Comparison of ENCODE assay signal across 8 cellular contexts in the genomic region with DNA sequence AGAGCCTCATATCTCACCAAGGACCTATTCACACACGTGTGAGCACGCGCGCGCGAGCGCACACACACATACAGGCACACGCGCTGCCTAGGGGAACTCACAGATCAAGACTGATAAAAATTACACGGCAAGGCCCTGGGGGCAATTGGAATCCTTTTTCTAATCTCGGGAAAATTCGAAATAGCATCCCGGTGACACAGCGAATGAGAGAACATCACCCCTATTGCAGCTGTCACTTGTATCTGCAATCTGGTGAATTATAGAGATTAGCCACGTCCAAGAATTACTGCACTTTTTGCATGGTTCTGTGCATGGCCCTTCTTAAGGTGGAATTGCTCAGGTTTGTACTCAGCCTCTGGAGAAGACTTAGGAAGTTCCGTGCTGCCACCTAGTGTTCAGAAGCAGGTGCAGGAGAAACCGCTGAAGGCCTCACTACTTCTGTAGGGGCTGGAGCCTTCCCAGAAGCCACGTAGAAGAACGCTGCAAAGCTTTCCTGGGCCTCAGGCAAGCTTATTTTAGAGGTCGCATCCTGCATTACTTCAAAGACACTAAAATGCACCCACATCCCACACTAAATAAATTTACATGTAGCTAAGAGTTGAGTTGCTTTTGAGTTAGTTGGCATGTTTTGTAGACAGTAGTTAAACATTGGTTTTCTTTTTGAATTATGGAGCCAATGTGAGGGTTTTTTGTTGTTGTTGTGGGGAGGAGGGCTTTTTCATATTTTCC.
DNase-seq lines count a peak whose midpoint lies in the region; ATAC-seq, FAIRE-seq and TF ChIP-seq lines count a peak whose summit lies in the region.

No MANE protein-coding gene starts in this region.

- no peaks in the 10 kb centered on the region for H4K20me1 ChIP-seq in K562 (replicated peaks; ENCODE audit: control insufficient read depth, insufficient read depth, low read length)
- H4K20me1 ChIP-seq in smooth muscle cell (ENCODE audit: low read depth), result no peaks in the 10 kb centered on the region

- no peak for TF ChIP-seq EP300 in K562 (IDR thresholded peaks at IDR 0.05; ENCODE audit: low read length)

- ATAC-seq in HG02885 (IDR thresholded peaks at IDR 0.05; ENCODE audit: poor library complexity, unreplicated experiment) (peak; percentile 91), K562 (peak; percentile 100), GM19397 (IDR thresholded peaks at IDR 0.05; ENCODE audit: unreplicated experiment) (no peak)

- BruUV-seq in K562 (replicated peaks; lab: Mats Ljungman, UMichigan), result no TSS peak

- peak; percentile 89 for TF ChIP-seq CTCF in GM12874 (IDR thresholded peaks at IDR 0.05; ENCODE audit: insufficient read depth, low read depth, low read length)
- peak; percentile 82 to 90 (median 88) for TF ChIP-seq CTCF in K562 (IDR thresholded peaks at IDR 0.05 in 2 of 3, conservative IDR thresholded peaks at IDR 0.05 in 1 of 3; ENCODE audit: insufficient read depth in 2 of 3, low read depth in 1 of 3, low read length in 3 of 3)
- TF ChIP-seq CTCF in smooth muscle cell (IDR thresholded peaks at IDR 0.05; ENCODE audit: borderline replicate concordance, insufficient read depth, poor library complexity, severe bottlenecking), result peak; percentile 86

- H3K27ac ChIP-seq in K562 (ENCODE audit: extremely low read depth, low read depth, low read length) (no peak overlapping the region), smooth muscle cell (ENCODE audit: low read depth) (no peak overlapping the region)

- DNase-seq in NCI-H146 treated with DMSO at 0.1 percent for 48 hours (lab: John Stamatoyannopoulos, UW; ENCODE audit: unreplicated experiment) (peak; percentile 87), T-helper 1 cell (peak in 3 of 5 donors; percentile 8 to 45 (median 34)), K562 (ENCODE audit: extremely low read depth in 1 of 4, low spot score in 3 of 4) (peak; percentile 71 to 85 (median 72)), iPS DF 19.7 (ENCODE audit: low read depth, low spot score) (peak; percentile 80), smooth muscle cell (lab: John Stamatoyannopoulos, UW; ENCODE audit: unreplicated experiment) (peak; percentile 8)

- in situ Hi-C loops in K562 (cut with MboI), result no loop called here

- FAIRE-seq in K562 (lab: Jason Lieb, UNC), result peak; percentile 98

- CTCF ChIA-PET in K562 (lab: Yijun Ruan, JAX; ENCODE audit: low intra/inter-chr PET ratio), result interaction anchor here (0.6 to 0.8 kb wide), 4 partner anchors 107 to 1333 kb away, joined by 3 to 9 read pairs (median 3); no protein-coding TSS in a partner anchor

- H3K9ac ChIP-seq in K562 (ENCODE audit: insufficient read depth in 1 of 2, low read depth in 2 of 2, low read length in 2 of 2) (no peak overlapping the region), smooth muscle cell (ENCODE audit: low read depth) (no peak overlapping the region)

- intact Hi-C loops in K562 (cut with micrococcal nuclease), result loop anchor here (1.0 to 5.0 kb wide), 3 partner anchors 107 to 702 kb away; no protein-coding TSS in a partner anchor

- H3K9me3 ChIP-seq in K562 (replicated peaks; ENCODE audit: control insufficient read depth, insufficient read depth, low read depth, low read length) (no peaks in the 10 kb centered on the region), smooth muscle cell (replicated peaks; ENCODE audit: low read depth) (no peaks in the 10 kb centered on the region)

- H2AFZ ChIP-seq in K562 (ENCODE audit: low read depth, low read length), result no peak overlapping the region
- peak overlapping the region; percentile 16 for H2AFZ ChIP-seq in smooth muscle cell (ENCODE audit: low read depth)

- H3K36me3 ChIP-seq in K562 (ENCODE audit: control insufficient read depth, insufficient read depth, low read length) (no peaks in the 10 kb centered on the region), smooth muscle cell (ENCODE audit: low read depth) (no peaks in the 10 kb centered on the region)

- no peaks in the 10 kb centered on the region for H3K9me1 ChIP-seq in K562 (ENCODE audit: control insufficient read depth, insufficient read depth, low read length)

- WGBS in K562 (ENCODE audit: insufficient coverage, low coverage, missing lambda C conversion rate), result 28% methylated on average over 20 of the region's 20 CpGs
- WGBS in smooth muscle cell (ENCODE audit: low lambda C conversion rate), result 31% methylated on average over 20 of the region's 20 CpGs

- H3K4me2 ChIP-seq in K562 (ENCODE audit: insufficient read depth, low read length) (no peak overlapping the region), smooth muscle cell (no peak overlapping the region)

- peaks cover 10% of the 10 kb centered on the region for H3F3A ChIP-seq in smooth muscle cell (ENCODE audit: low read depth)

- no peak overlapping the region for H3K4me3 ChIP-seq in K562
- H3K4me3 ChIP-seq in smooth muscle cell, result no peak overlapping the region

- TF ChIP-seq RAD21 in K562 (CRISPR knock-in tag; conservative IDR thresholded peaks at IDR 0.05 in 1 of 2, IDR thresholded peaks at IDR 0.05 in 1 of 2), result peak; percentile 51 to 75

- H3K4me1 ChIP-seq in K562 (replicated peaks in 1 of 2; ENCODE audit: control insufficient read depth in 2 of 2, insufficient read depth in 2 of 2, low read length in 2 of 2), result no peaks in the 10 kb centered on the region
- H3K4me1 ChIP-seq in smooth muscle cell (ENCODE audit: low read depth), result peaks cover 18% of the 10 kb centered on the region

- POLR2A ChIA-PET in K562 (lab: Yijun Ruan, JAX), result no interaction called here

- TF ChIP-seq POLR2A in K562 (conservative IDR thresholded peaks at IDR 0.05), result no peak

- no peaks in the 10 kb centered on the region for H3K79me2 ChIP-seq in K562 (ENCODE audit: control insufficient read depth, insufficient read depth, low read length)
- H3K79me2 ChIP-seq in smooth muscle cell (ENCODE audit: low read depth), result no peaks in the 10 kb centered on the region

- no peaks in the 10 kb centered on the region for H3K27me3 ChIP-seq in K562 (ENCODE audit: control insufficient read depth in 2 of 2, insufficient read depth in 2 of 2, low read length in 2 of 2)
- H3K27me3 ChIP-seq in smooth muscle cell (ENCODE audit: low read depth), result no peaks in the 10 kb centered on the region

TF ChIP-seq in K562, 482 proteins besides CTCF, POLR2A, EP300 and RAD21 (continues in another document):
- TF ChIP-seq SPI1 (IDR thresholded peaks at IDR 0.05; ENCODE audit: borderline replicate concordance, low read depth, low read length), result 0 out of 2 replicates have a peak, but pooled peaks have one; percentile 2
- TF ChIP-seq, protein P1, sequence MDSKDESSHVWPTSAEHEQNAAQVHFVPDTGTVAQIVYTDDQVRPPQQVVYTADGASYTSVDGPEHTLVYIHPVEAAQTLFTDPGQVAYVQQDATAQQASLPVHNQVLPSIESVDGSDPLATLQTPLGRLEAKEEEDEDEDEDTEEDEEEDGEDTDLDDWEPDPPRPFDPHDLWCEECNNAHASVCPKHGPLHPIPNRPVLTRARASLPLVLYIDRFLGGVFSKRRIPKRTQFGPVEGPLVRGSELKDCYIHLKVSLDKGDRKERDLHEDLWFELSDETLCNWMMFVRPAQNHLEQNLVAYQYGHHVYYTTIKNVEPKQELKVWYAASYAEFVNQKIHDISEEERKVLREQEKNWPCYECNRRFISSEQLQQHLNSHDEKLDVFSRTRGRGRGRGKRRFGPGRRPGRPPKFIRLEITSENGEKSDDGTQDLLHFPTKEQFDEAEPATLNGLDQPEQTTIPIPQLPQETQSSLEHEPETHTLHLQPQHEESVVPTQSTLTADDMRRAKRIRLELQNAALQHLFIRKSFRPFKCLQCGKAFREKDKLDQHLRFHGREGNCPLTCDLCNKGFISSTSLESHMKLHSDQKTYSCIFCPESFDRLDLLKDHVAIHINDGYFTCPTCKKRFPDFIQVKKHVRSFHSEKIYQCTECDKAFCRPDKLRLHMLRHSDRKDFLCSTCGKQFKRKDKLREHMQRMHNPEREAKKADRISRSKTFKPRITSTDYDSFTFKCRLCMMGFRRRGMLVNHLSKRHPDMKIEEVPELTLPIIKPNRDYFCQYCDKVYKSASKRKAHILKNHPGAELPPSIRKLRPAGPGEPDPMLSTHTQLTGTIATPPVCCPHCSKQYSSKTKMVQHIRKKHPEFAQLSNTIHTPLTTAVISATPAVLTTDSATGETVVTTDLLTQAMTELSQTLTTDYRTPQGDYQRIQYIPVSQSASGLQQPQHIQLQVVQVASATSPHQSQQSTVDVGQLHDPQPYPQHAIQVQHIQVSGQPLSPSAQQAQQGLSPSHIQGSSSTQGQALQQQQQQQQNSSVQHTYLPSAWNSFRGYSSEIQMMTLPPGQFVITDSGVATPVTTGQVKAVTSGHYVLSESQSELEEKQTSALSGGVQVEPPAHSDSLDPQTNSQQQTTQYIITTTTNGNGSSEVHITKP (IDR thresholded peaks at IDR 0.05; ENCODE audit: partially characterized antibody), result no peak
- 0 out of 2 replicates have a peak, but pooled peaks have one; percentile 54 for TF ChIP-seq ZNF583 (CRISPR knock-in tag; IDR thresholded peaks at IDR 0.05)
- no peak for TF ChIP-seq ZNF431 (CRISPR knock-in tag; IDR thresholded peaks at IDR 0.05)
- no peak for TF ChIP-seq WHSC1 (IDR thresholded peaks at IDR 0.05; ENCODE audit: low read length)
- TF ChIP-seq, protein P2, sequence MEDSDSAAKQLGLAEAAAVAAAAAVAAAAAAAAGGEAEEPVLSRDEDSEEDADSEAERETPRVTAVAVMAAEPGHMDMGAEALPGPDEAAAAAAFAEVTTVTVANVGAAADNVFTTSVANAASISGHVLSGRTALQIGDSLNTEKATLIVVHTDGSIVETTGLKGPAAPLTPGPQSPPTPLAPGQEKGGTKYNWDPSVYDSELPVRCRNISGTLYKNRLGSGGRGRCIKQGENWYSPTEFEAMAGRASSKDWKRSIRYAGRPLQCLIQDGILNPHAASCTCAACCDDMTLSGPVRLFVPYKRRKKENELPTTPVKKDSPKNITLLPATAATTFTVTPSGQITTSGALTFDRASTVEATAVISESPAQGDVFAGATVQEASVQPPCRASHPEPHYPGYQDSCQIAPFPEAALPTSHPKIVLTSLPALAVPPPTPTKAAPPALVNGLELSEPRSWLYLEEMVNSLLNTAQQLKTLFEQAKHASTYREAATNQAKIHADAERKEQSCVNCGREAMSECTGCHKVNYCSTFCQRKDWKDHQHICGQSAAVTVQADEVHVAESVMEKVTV (CRISPR knock-in tag; IDR thresholded peaks at IDR 0.05), result peak; percentile 44; the same call in 1 of the 2 replicates
- peak; percentile 58; the same call in 1 of the 2 replicates for TF ChIP-seq KLF16 (IDR thresholded peaks at IDR 0.05)
- peak; percentile 53 for TF ChIP-seq SMC3 (conservative IDR thresholded peaks at IDR 0.05; ENCODE audit: insufficient read depth, low read depth, low read length)
- no peak for TF ChIP-seq RBM34 (IDR thresholded peaks at IDR 0.05; ENCODE audit: borderline replicate concordance, insufficient read depth, low read length)

Comparison
In these comparisons a context has a peak if more than half of its experiments do, and no peak if none do; other contexts are left out.
1. DNase-seq: peak in every context shown above with its lines; median percentile 87 in NCI-H146 treated with DMSO at 0.1 percent for 48 hours; 80 in iPS DF 19.7; 72 in K562; 34 in T-helper 1 cell; 8 in smooth muscle cell.